In the genomic region with DNA sequence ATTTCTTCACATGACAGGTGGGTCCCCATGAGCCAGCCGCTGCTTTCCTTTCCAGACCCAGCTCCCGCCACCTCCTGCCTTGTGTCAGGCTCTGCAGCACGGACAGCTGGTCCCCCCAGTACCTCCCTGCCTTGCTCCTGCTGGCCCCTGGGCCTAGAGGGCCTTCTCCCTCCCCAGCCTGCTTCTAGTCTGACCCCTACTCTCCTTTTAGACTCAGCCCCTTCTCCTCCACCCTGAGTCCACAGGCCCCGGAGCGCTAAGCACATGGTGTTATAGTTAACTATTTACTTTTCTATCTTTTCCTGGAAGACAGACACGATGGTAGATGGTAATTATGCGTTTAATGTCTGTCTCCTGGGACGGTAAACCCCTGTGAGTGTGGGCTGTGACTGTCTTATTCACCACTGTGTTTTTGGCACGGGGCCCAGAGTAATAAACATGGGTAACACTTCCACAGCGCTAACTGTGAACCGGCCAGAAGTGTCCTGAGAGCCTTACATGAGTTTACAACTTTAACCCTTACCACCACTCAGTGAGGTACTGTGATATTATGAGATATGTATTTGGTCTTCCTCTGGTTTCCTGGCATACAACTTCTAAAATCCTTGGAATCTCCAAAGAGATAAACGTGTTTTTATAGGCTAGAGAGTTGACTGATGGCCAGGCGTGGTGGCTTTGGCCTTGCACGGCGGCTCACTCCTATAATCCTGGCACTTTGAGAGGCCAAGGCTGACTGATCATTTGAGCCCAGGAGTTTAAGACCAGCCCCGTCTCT, we compare ENCODE assay signal across 8 cellular contexts. TPM values are rescaled to one million over a fixed set of nuclear protein-coding genes. Genes with fewer than 3 reads are reported as not detected.
A peak's percentile ranks its signal among the peaks of the same experiment; 100 is the strongest.
DNase-seq lines count a peak whose midpoint lies in the region; ATAC-seq and TF ChIP-seq lines count a peak whose summit lies in the region.

No MANE protein-coding gene starts in this region.

- H3K4me3 Mint-ChIP-seq in nephron progenitor cell = no peak overlapping the region
- H3K4me3 Mint-ChIP-seq in activated T-helper 2 cell treated with anti-CD3 and anti-CD28 coated beads, Interferon-gamma antibody, Interleukin-2, Interleukin-4, amounts not matched to agents 10 μg/mL and 5 μg/mL and 100 μg/mL, durations not matched to agents 14 hours and 24 hours and 36 hours (ENCODE audit: low read depth) = no peak overlapping the region

- peak overlapping the region; percentile 55 for H3K27ac Mint-ChIP-seq in nephron progenitor cell
- H3K27ac Mint-ChIP-seq in activated T-helper 2 cell treated with anti-CD3 and anti-CD28 coated beads, Interferon-gamma antibody, Interleukin-2, Interleukin-4, amounts not matched to agents 10 μg/mL and 5 μg/mL and 100 μg/mL, durations not matched to agents 14 hours and 24 hours and 36 hours = no peak overlapping the region

- H3K36me3 Mint-ChIP-seq in nephron progenitor cell (ENCODE audit: low read depth) = peaks cover 16% of the 10 kb centered on the region
- peaks cover 51% of the 10 kb centered on the region for H3K36me3 Mint-ChIP-seq in activated T-helper 2 cell treated with anti-CD3 and anti-CD28 coated beads, Interferon-gamma antibody, Interleukin-2, Interleukin-4, amounts not matched to agents 10 μg/mL and 5 μg/mL and 100 μg/mL, durations not matched to agents 14 hours and 24 hours and 36 hours (ENCODE audit: low read depth)

- no peak for TF ChIP-seq CTCF in nephron progenitor cell (IDR thresholded peaks at IDR 0.05)

- ATAC-seq in HG02642 (IDR thresholded peaks at IDR 0.05; ENCODE audit: poor library complexity, unreplicated experiment) = no peak

- peak; percentile 15 for DNase-seq in stimulated activated CD4-positive, alpha-beta T cell treated with anti-CD3 and anti-CD28 coated beads, Interleukin-4, amount 100 ng/mL, for 24 hours
- DNase-seq in stimulated activated CD4-positive, alpha-beta T cell treated with anti-CD3 and anti-CD28 coated beads, Interleukin-1b, Interleukin-23, amount 100 ng/mL, for 48 hours = no peak
- DNase-seq in NCI-H510A (lab: John Stamatoyannopoulos, UW) = peak; percentile 76
- DNase-seq in dermis microvascular lymphatic vessel endothelial cell (ENCODE audit: low read depth in 2 of 2) = peak; percentile 32 to 89
- DNase-seq in nephron progenitor cell = peak; percentile 9
- no peak for DNase-seq in activated T-helper 2 cell treated with anti-CD3 and anti-CD28 coated beads, Interferon-gamma antibody, Interleukin-2, Interleukin-4, amounts not matched to agents 10 μg/mL and 5 μg/mL and 100 μg/mL, durations not matched to agents 14 hours and 24 hours and 36 hours (ENCODE audit: low spot score)
- DNase-seq in amniotic stem cell (lab: John Stamatoyannopoulos, UW) = no peak

- H3K9me3 Mint-ChIP-seq in nephron progenitor cell = no peaks in the 10 kb centered on the region
- no peaks in the 10 kb centered on the region for H3K9me3 Mint-ChIP-seq in activated T-helper 2 cell treated with anti-CD3 and anti-CD28 coated beads, Interferon-gamma antibody, Interleukin-2, Interleukin-4, amounts not matched to agents 10 μg/mL and 5 μg/mL and 100 μg/mL, durations not matched to agents 14 hours and 24 hours and 36 hours

- H3K4me1 Mint-ChIP-seq in nephron progenitor cell = peaks cover 28% of the 10 kb centered on the region
- peaks cover 14% of the 10 kb centered on the region for H3K4me1 Mint-ChIP-seq in activated T-helper 2 cell treated with anti-CD3 and anti-CD28 coated beads, Interferon-gamma antibody, Interleukin-2, Interleukin-4, amounts not matched to agents 10 μg/mL and 5 μg/mL and 100 μg/mL, durations not matched to agents 14 hours and 24 hours and 36 hours (ENCODE audit: low read depth)

- intact Hi-C loops in activated T-helper 2 cell treated with anti-CD3 and anti-CD28 coated beads, Interferon-gamma antibody, Interleukin-2, Interleukin-4, amounts not matched to agents 10 μg/mL and 5 μg/mL and 100 μg/mL, durations not matched to agents 14 hours and 24 hours and 36 hours (cut with micrococcal nuclease) = no loop called here

- no peaks in the 10 kb centered on the region for H3K27me3 Mint-ChIP-seq in nephron progenitor cell (ENCODE audit: low read depth, poor library complexity)
- H3K27me3 Mint-ChIP-seq in activated T-helper 2 cell treated with anti-CD3 and anti-CD28 coated beads, Interferon-gamma antibody, Interleukin-2, Interleukin-4, amounts not matched to agents 10 μg/mL and 5 μg/mL and 100 μg/mL, durations not matched to agents 14 hours and 24 hours and 36 hours (ENCODE audit: low read depth) = no peaks in the 10 kb centered on the region

RNA-seq across cellular contexts. Expression of a gene that starts 41.2 kb away (rescaled TPM):
- 33.9 and 47.2 TPM in 2 replicates for total RNA-seq in dermis microvascular lymphatic vessel endothelial cell
- 48.5 and 52.1 TPM in 2 replicates for total RNA-seq in activated T-helper 2 cell treated with anti-CD3 and anti-CD28 coated beads, Interferon-gamma antibody, Interleukin-2, Interleukin-4, amounts not matched to agents 10 μg/mL and 5 μg/mL and 100 μg/mL, durations not matched to agents 14 hours and 24 hours and 36 hours

Comparison
In these comparisons a context has a peak if more than half of its experiments do, and no peak if none do; other contexts are left out.
1. DNase-seq: peak in stimulated activated CD4-positive, alpha-beta T cell treated with anti-CD3 and anti-CD28 coated beads, Interleukin-4, amount 100 ng/mL, for 24 hours (single experiment), NCI-H510A (single experiment), dermis microvascular lymphatic vessel endothelial cell (2 of 2) and nephron progenitor cell (single experiment); none in stimulated activated CD4-positive, alpha-beta T cell treated with anti-CD3 and anti-CD28 coated beads, Interleukin-1b, Interleukin-23, amount 100 ng/mL, for 48 hours (single experiment), activated T-helper 2 cell treated with anti-CD3 and anti-CD28 coated beads, Interferon-gamma antibody, Interleukin-2, Interleukin-4, amounts not matched to agents 10 μg/mL and 5 μg/mL and 100 μg/mL, durations not matched to agents 14 hours and 24 hours and 36 hours (single experiment) and amniotic stem cell (single experiment).